Comparison of ENCODE assay signal across 8 cellular contexts in the genomic region with DNA sequence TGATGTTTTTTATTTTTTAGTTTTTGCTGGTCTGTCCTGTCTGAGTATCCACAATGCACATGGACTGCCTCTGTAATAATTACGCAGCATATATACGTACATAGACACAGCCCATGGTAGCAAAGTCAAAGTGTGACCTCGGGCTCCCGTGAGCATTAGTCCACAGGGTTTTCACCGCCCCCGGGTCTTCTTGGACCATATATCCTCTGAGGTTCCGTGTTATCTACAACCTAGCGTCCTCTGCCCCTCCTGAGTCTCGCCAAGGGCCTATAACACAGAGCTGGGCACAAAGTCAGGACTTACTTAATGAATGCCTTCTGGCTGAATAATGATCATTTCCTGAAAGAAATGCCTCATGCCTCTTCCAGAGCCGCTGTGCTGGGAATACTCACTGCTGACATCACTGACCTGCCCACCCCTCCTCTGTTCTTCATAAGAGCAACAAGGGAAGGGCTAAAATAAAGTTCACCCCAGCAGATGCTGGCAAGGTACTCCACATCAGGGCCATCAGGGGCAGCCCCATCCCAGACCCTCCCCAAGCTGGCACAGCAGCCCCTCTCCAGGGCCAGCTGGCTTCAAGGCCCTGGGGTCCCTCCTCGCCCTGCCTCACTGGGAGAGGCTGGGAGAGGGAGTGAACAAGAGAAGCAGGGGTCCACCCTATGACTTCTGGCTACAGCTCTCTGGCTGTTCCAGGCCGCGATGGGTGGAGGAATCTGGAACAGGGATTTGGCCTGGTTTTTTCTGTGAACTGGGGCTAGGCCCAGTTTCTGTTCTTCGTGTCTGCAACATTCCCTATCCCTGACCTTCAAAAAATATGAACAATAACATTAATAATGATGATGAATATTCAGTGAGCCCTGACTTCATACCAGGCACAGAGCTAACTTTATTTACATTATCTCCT. TPM values are rescaled to one million over a fixed set of nuclear protein-coding genes. Genes with fewer than 3 reads are reported as not detected.
DNase-seq lines count a peak whose midpoint lies in the region; ATAC-seq, FAIRE-seq and TF ChIP-seq lines count a peak whose summit lies in the region.

No MANE protein-coding gene starts in this region.

- H3K4me1 ChIP-seq in muscle layer of colon (ENCODE audit: insufficient read depth, low read length) = peaks cover 93% of the 10 kb centered on the region

- DNase-seq in AG04449 (ENCODE audit: low read depth, low spot score) (peak; percentile 41), M059J (ENCODE audit: low read depth) (peak; percentile 55), dedifferentiated amniotic fluid mesenchymal stem cell (ENCODE audit: extremely low spot score) (peak; percentile 67), D721Med (ENCODE audit: insufficient read length, low spot score) (no peak)
- DNase-seq in stimulated activated naive CD4-positive, alpha-beta T cell treated with Interleukin-2 at 50 U/mL for 16 hours (lab: John Stamatoyannopoulos, UW) = no peak

- POLR2A ChIA-PET in AG04449 (lab: Yijun Ruan, JAX) = interaction anchor here (1.6 kb wide), 1 partner anchor 9 kb away, joined by 8 read pairs; no protein-coding TSS in a partner anchor

- no peaks in the 10 kb centered on the region for H3K36me3 ChIP-seq in muscle layer of colon (ENCODE audit: insufficient read depth, low read length)

- no peak for ATAC-seq in GM19328 (IDR thresholded peaks at IDR 0.05; ENCODE audit: unreplicated experiment)
- ATAC-seq in GM21360 (IDR thresholded peaks at IDR 0.05; ENCODE audit: unreplicated experiment) = no peak

- no peaks in the 10 kb centered on the region for H3K27me3 ChIP-seq in muscle layer of colon (ENCODE audit: control insufficient read depth in 1 of 2, insufficient read depth in 2 of 2, low read length in 2 of 2)

- H3K9ac ChIP-seq in muscle layer of colon (ENCODE audit: low read length) = peak overlapping the region; percentile 94

- peak overlapping the region; percentile 98 for H3K27ac ChIP-seq in muscle layer of colon (ENCODE audit: low read depth, low read length)

- FAIRE-seq in D721Med (lab: Jason Lieb, UNC) = no peak

- peak overlapping the region; percentile 18 for H3K4me3 ChIP-seq in AG04449 (ENCODE audit: low read depth, low read length)
- peak overlapping the region in 1 of 2 donors; percentile 63 for H3K4me3 ChIP-seq in muscle layer of colon (ENCODE audit: low read depth in 1 of 2, low read length in 2 of 2)

- no peaks in the 10 kb centered on the region for H3K9me3 ChIP-seq in muscle layer of colon (ENCODE audit: low read length)

- TF ChIP-seq CTCF in AG04449 (IDR thresholded peaks at IDR 0.05; ENCODE audit: insufficient read depth, low read length, missing control alignments) (no peak), D721Med (IDR thresholded peaks at IDR 0.05; ENCODE audit: insufficient read depth, missing control alignments) (no peak)

- CTCF ChIA-PET in AG04449 (lab: Yijun Ruan, JAX) = interaction anchor here (0.9 to 39.4 kb wide), 12 partner anchors 9 to 942 kb away, joined by 3 to 751 read pairs (median 6); no protein-coding TSS in a partner anchor

RNA-seq across cellular contexts. Expression of gene HDAC7, which starts 7.9 kb away (rescaled TPM):
- total RNA-seq in M059J (2014; rRNA removed; shearing (Covaris generic)) = 22.8 and 26.1 TPM in 2 replicates

RNA-seq across cellular contexts. Expression of gene SLC48A1, which starts 38.8 kb away (rescaled TPM):
- 12.8 and 12.9 TPM in 2 replicates for total RNA-seq in M059J (2014; rRNA removed; shearing (Covaris generic))

RNA-seq across cellular contexts. Expression of gene RAPGEF3, which starts 53.2 kb away (rescaled TPM):
- 1.2 and 2.6 TPM in 2 replicates for total RNA-seq in M059J (2014; rRNA removed; shearing (Covaris generic))

Comparison
In these comparisons a context has a peak if more than half of its experiments do, and no peak if none do; other contexts are left out.
1. DNase-seq: peak in AG04449 (single experiment), M059J (single experiment) and dedifferentiated amniotic fluid mesenchymal stem cell (single experiment); none in D721Med (single experiment) and stimulated activated naive CD4-positive, alpha-beta T cell treated with Interleukin-2 at 50 U/mL for 16 hours (single experiment).